In genomic region chr19:55638864-55639359, GRCh38 we compare ENCODE assay signal across 1 cellular context.
TF ChIP-seq lines count a peak whose summit lies in the region.

No MANE protein-coding gene starts in this region.

TF ChIP-seq in HEK293, 187 proteins besides CTCF, POLR2A, EP300 and RAD21 (continued from another document and continues in another):
- TF ChIP-seq ZBTB10 (tag by site-specific recombination; IDR thresholded peaks at IDR 0.05) = peak; percentile 39; the same call in 1 of the 2 replicates
- TF ChIP-seq ZNF112 (tag by site-specific recombination; IDR thresholded peaks at IDR 0.05) = no peak
- no peak for TF ChIP-seq HOXA7 (CRISPR knock-in tag; IDR thresholded peaks at IDR 0.05; ENCODE audit: borderline replicate concordance)
- peak; percentile 73; the same call in 1 of the 2 replicates for TF ChIP-seq ZBTB20 (tag by site-specific recombination; IDR thresholded peaks at IDR 0.05)
- no peak for TF ChIP-seq PBX3 (CRISPR knock-in tag; IDR thresholded peaks at IDR 0.05)
- TF ChIP-seq BCL6B (tag by site-specific recombination; IDR thresholded peaks at IDR 0.05) = no peak
- TF ChIP-seq ZNF654 (tag by site-specific recombination; IDR thresholded peaks at IDR 0.05; ENCODE audit: low read depth) = peak; percentile 36
- TF ChIP-seq YY1 (tag by site-specific recombination; IDR thresholded peaks at IDR 0.05) = peak; percentile 53; the same call in 1 of the 2 replicates
- peak; percentile 73; the same call in 1 of the 2 replicates for TF ChIP-seq ZNF121 (tag by site-specific recombination; IDR thresholded peaks at IDR 0.05)
- TF ChIP-seq ZNF843 (tag by site-specific recombination; IDR thresholded peaks at IDR 0.05) = 0 out of 2 replicates have a peak, but pooled peaks have one; percentile 45
- peak; percentile 99 for TF ChIP-seq PRDM10 (tag by site-specific recombination; IDR thresholded peaks at IDR 0.05)
- TF ChIP-seq ZNF610 (tag by site-specific recombination; IDR thresholded peaks at IDR 0.05; ENCODE audit: borderline replicate concordance) = peak; percentile 42; the same call in 1 of the 2 replicates
- TF ChIP-seq ZNF335 (tag by site-specific recombination; conservative IDR thresholded peaks at IDR 0.05) = peak; percentile 48
- peak; percentile 70; the same call in 1 of the 2 replicates for TF ChIP-seq ZNF692 (tag by site-specific recombination; IDR thresholded peaks at IDR 0.05)
- TF ChIP-seq ZNF248 (tag by site-specific recombination; IDR thresholded peaks at IDR 0.05) = 0 out of 2 replicates have a peak, but pooled peaks have one; percentile 22
- peak; percentile 60; the same call in 1 of the 2 replicates for TF ChIP-seq ZFP69B (tag by site-specific recombination; IDR thresholded peaks at IDR 0.05)
- TF ChIP-seq ZBTB17 (tag by site-specific recombination; IDR thresholded peaks at IDR 0.05) = peak; percentile 38
- peak; percentile 80 for TF ChIP-seq ZNF362 (tag by site-specific recombination; IDR thresholded peaks at IDR 0.05)
- TF ChIP-seq ZSCAN16 (tag by site-specific recombination; IDR thresholded peaks at IDR 0.05) = no peak
- TF ChIP-seq ZBTB48 (tag by site-specific recombination; IDR thresholded peaks at IDR 0.05) = peak; percentile 46; the same call in 1 of the 2 replicates
- TF ChIP-seq KLF16 (tag by site-specific recombination; IDR thresholded peaks at IDR 0.05) = peak; percentile 55; the same call in 1 of the 2 replicates
- peak; percentile 76; the same call in 1 of the 2 replicates for TF ChIP-seq ZNF580 (tag by site-specific recombination; IDR thresholded peaks at IDR 0.05)
- no peak for TF ChIP-seq ZNF704 (tag by site-specific recombination; IDR thresholded peaks at IDR 0.05)
- peak; percentile 73 for TF ChIP-seq ZNF518A (tag by site-specific recombination; conservative IDR thresholded peaks at IDR 0.05; ENCODE audit: low read depth)
- TF ChIP-seq ZNF561 (tag by site-specific recombination; IDR thresholded peaks at IDR 0.05; ENCODE audit: borderline replicate concordance) = 0 out of 2 replicates have a peak, but pooled peaks have one; percentile 48
- TF ChIP-seq ZSCAN30 (tag by site-specific recombination; IDR thresholded peaks at IDR 0.05) = peak; percentile 31; the same call in 1 of the 2 replicates
- TF ChIP-seq AEBP2 (tag by site-specific recombination; IDR thresholded peaks at IDR 0.05; ENCODE audit: borderline replicate concordance) = no peak
- no peak for TF ChIP-seq ZNF157 (tag by site-specific recombination; IDR thresholded peaks at IDR 0.05)
- TF ChIP-seq GLI2 (tag by site-specific recombination; IDR thresholded peaks at IDR 0.05; ENCODE audit: borderline replicate concordance, low read depth) = no peak
- no peak for TF ChIP-seq ZNF184 (tag by site-specific recombination; IDR thresholded peaks at IDR 0.05)
- TF ChIP-seq EGR2 (tag by site-specific recombination; IDR thresholded peaks at IDR 0.05; ENCODE audit: low read depth) = peak; percentile 43; the same call in 1 of the 2 replicates
- peak; percentile 85 for TF ChIP-seq YY2 (tag by site-specific recombination; IDR thresholded peaks at IDR 0.05)
- TF ChIP-seq SP3 (tag by site-specific recombination; IDR thresholded peaks at IDR 0.05) = 0 out of 2 replicates have a peak, but pooled peaks have one; percentile 22
- peak; percentile 53 for TF ChIP-seq ZFHX2 (tag by site-specific recombination; conservative IDR thresholded peaks at IDR 0.05)
- TF ChIP-seq ZNF2 (tag by site-specific recombination; IDR thresholded peaks at IDR 0.05) = no peak
